Comparison of ENCODE assay signal across 8 cellular contexts in genomic region chr19:39407394-39407643, GRCh38. TPM values are rescaled to one million over a fixed set of nuclear protein-coding genes. Genes with fewer than 3 reads are reported as not detected.
DNase-seq lines count a peak whose midpoint lies in the region; ATAC-seq and TF ChIP-seq lines count a peak whose summit lies in the region.

No MANE protein-coding gene starts in this region.

- peak overlapping the region; percentile 92 for H3K4me3 Mint-ChIP-seq in HFFc6
- peak overlapping the region; percentile 85 to 88 for H3K4me3 Mint-ChIP-seq in stimulated activated naive B cell treated with anti-CD40 and anti-IgM and Interleukin-4, amounts not matched to agents 10 μg/mL and 1 μg/mL and 100 μg/mL, for 72 hours

- no peaks in the 10 kb centered on the region for H3K36me3 ChIP-seq in iPS-18a (ENCODE audit: control insufficient read depth, low read depth, low read length)

- peaks cover 52% of the 10 kb centered on the region for H3K27me3 Mint-ChIP-seq in HFFc6 (ENCODE audit: insufficient read depth)
- peaks cover 0 to 4% of the 10 kb centered on the region in 2 donors for H3K27me3 Mint-ChIP-seq in stimulated activated naive B cell treated with anti-CD40 and anti-IgM and Interleukin-4, amounts not matched to agents 10 μg/mL and 1 μg/mL and 100 μg/mL, for 72 hours

- peak overlapping the region; percentile 91 for H3K27ac Mint-ChIP-seq in HFFc6
- H3K27ac Mint-ChIP-seq in activated naive CD4-positive, alpha-beta T cell treated with anti-CD3 and anti-CD28 coated beads, Interleukin-2, amount 50 U/mL, for 72 hours = peak overlapping the region; percentile 96 to 99
- H3K27ac Mint-ChIP-seq in stimulated activated naive B cell treated with anti-CD40 and anti-IgM and Interleukin-4, amounts not matched to agents 10 μg/mL and 1 μg/mL and 100 μg/mL, for 72 hours = peak overlapping the region; percentile 99

- H3K4me1 Mint-ChIP-seq in HFFc6 (ENCODE audit: low read depth) = peaks cover 55% of the 10 kb centered on the region
- H3K4me1 Mint-ChIP-seq in stimulated activated naive B cell treated with anti-CD40 and anti-IgM and Interleukin-4, amounts not matched to agents 10 μg/mL and 1 μg/mL and 100 μg/mL, for 72 hours = peaks cover 49 to 86% of the 10 kb centered on the region in 2 donors

- H3K4me3 ChIP-seq in iPS-18a (ENCODE audit: low read length) = peak overlapping the region; percentile 87

- no peak for TF ChIP-seq CTCF in HFFc6 (IDR thresholded peaks at IDR 0.05)

- H3K27me3 ChIP-seq in iPS-18a (ENCODE audit: control insufficient read depth, insufficient read depth, low read length) = peaks cover 5% of the 10 kb centered on the region

- peaks cover 23% of the 10 kb centered on the region for H3K9me3 Mint-ChIP-seq in HFFc6
- no peaks in the 10 kb centered on the region for H3K9me3 Mint-ChIP-seq in activated naive CD4-positive, alpha-beta T cell treated with anti-CD3 and anti-CD28 coated beads, Interleukin-2, amount 50 U/mL, for 72 hours
- no peaks in the 10 kb centered on the region for H3K9me3 Mint-ChIP-seq in stimulated activated naive B cell treated with anti-CD40 and anti-IgM and Interleukin-4, amounts not matched to agents 10 μg/mL and 1 μg/mL and 100 μg/mL, for 72 hours

- peaks cover 30% of the 10 kb centered on the region for H3K4me1 ChIP-seq in iPS-18a (ENCODE audit: control insufficient read depth, low read depth, low read length)

- H3K9ac ChIP-seq in iPS-18a (ENCODE audit: low read length) = peak overlapping the region; percentile 80

- H3K36me3 Mint-ChIP-seq in HFFc6 (ENCODE audit: low read depth) = peaks cover 21% of the 10 kb centered on the region
- peaks cover 24 to 34% of the 10 kb centered on the region in 2 donors for H3K36me3 Mint-ChIP-seq in activated naive CD4-positive, alpha-beta T cell treated with anti-CD3 and anti-CD28 coated beads, Interleukin-2, amount 50 U/mL, for 72 hours
- H3K36me3 Mint-ChIP-seq in stimulated activated naive B cell treated with anti-CD40 and anti-IgM and Interleukin-4, amounts not matched to agents 10 μg/mL and 1 μg/mL and 100 μg/mL, for 72 hours = peaks cover 30 to 38% of the 10 kb centered on the region in 2 donors

- DNase-seq in HFFc6 = no peak
- peak in 1 of 2 donors; percentile 65 for DNase-seq in activated naive CD4-positive, alpha-beta T cell treated with anti-CD3 and anti-CD28 coated beads, Interleukin-2, amount 50 U/mL, for 72 hours (ENCODE audit: low spot score in 2 of 2)
- no peak for DNase-seq in stimulated activated naive B cell treated with anti-CD40 and anti-IgM and Interleukin-4, amounts not matched to agents 10 μg/mL and 1 μg/mL and 100 μg/mL, for 72 hours

- H3K27ac ChIP-seq in iPS-18a (ENCODE audit: low read length) = no peak overlapping the region

- H3K9me3 ChIP-seq in iPS-18a (ENCODE audit: control insufficient read depth, low read depth, low read length) = no peaks in the 10 kb centered on the region

- ATAC-seq in activated naive CD4-positive, alpha-beta T cell treated with anti-CD3 and anti-CD28 coated beads, Interleukin-2, amount 50 U/mL, for 72 hours = no peak
- ATAC-seq in stimulated activated naive B cell treated with anti-CD40 and anti-IgM and Interleukin-4, amounts not matched to agents 10 μg/mL and 1 μg/mL and 100 μg/mL, for 72 hours (replicated peaks) = no peak
- ATAC-seq in GM18909 (IDR thresholded peaks at IDR 0.05; ENCODE audit: poor library complexity, unreplicated experiment) (no peak), HG02970 (IDR thresholded peaks at IDR 0.05; ENCODE audit: low FRiP score, unreplicated experiment) (no peak), GM21526 (IDR thresholded peaks at IDR 0.05; ENCODE audit: low FRiP score, unreplicated experiment) (no peak), HG03439 (IDR thresholded peaks at IDR 0.05; ENCODE audit: unreplicated experiment) (no peak)

RNA-seq across cellular contexts. Expression of gene ZFP36, which starts 0.7 kb away (rescaled TPM):
- 10 to 100 TPM; 30.9 to 81.6 (median 68.5) TPM for total RNA-seq in HFFc6 (2021; fragmentation: NEBNext Ultra II Directional; extraction: Animal tissue kit (Norgen Biotek cat#: 25700))
- 100 to 1,000 TPM in 1 of 2 donors, 10 to 100 TPM in 1; 59.7 to 183 TPM for total RNA-seq in activated naive CD4-positive, alpha-beta T cell treated with anti-CD3 and anti-CD28 coated beads, Interleukin-2, amount 50 U/mL, for 72 hours

RNA-seq across cellular contexts. Expression of gene PLEKHG2, which starts 5.2 kb away (rescaled TPM):
- 10 to 100 TPM; 38.3 to 56.0 (median 45.7) TPM for total RNA-seq in HFFc6 (2021; fragmentation: NEBNext Ultra II Directional; extraction: Animal tissue kit (Norgen Biotek cat#: 25700))
- 10 to 100 TPM; 52.4 to 55.6 TPM for total RNA-seq in activated naive CD4-positive, alpha-beta T cell treated with anti-CD3 and anti-CD28 coated beads, Interleukin-2, amount 50 U/mL, for 72 hours

RNA-seq across cellular contexts. Expression of gene MED29, which starts 16.1 kb away (rescaled TPM):
- total RNA-seq in HFFc6 (2021; fragmentation: NEBNext Ultra II Directional; extraction: Animal tissue kit (Norgen Biotek cat#: 25700)) = 10 to 100 TPM; 38.2 to 48.5 (median 45.2) TPM
- total RNA-seq in activated naive CD4-positive, alpha-beta T cell treated with anti-CD3 and anti-CD28 coated beads, Interleukin-2, amount 50 U/mL, for 72 hours = 10 to 100 TPM; 22.2 to 23.6 TPM

RNA-seq across cellular contexts. Expression of gene PAF1, which starts 16.4 kb away (rescaled TPM):
- 10 to 100 TPM; 46.8 to 70.0 (median 60.6) TPM for total RNA-seq in HFFc6 (2021; fragmentation: NEBNext Ultra II Directional; extraction: Animal tissue kit (Norgen Biotek cat#: 25700))
- 10 to 100 TPM; 42.2 to 58.2 TPM for total RNA-seq in activated naive CD4-positive, alpha-beta T cell treated with anti-CD3 and anti-CD28 coated beads, Interleukin-2, amount 50 U/mL, for 72 hours

RNA-seq across cellular contexts. Expression of gene RPS16, which starts 28.4 kb away (rescaled TPM):
- 1,000 to 10,000 TPM; 1,647 to 2,008 (median 1,885) TPM for total RNA-seq in HFFc6 (2021; fragmentation: NEBNext Ultra II Directional; extraction: Animal tissue kit (Norgen Biotek cat#: 25700))
- 1,000 to 10,000 TPM; 3,128 to 3,624 TPM for total RNA-seq in activated naive CD4-positive, alpha-beta T cell treated with anti-CD3 and anti-CD28 coated beads, Interleukin-2, amount 50 U/mL, for 72 hours
